Comparison of ENCODE assay signal across 10 cellular contexts in the genomic region with DNA sequence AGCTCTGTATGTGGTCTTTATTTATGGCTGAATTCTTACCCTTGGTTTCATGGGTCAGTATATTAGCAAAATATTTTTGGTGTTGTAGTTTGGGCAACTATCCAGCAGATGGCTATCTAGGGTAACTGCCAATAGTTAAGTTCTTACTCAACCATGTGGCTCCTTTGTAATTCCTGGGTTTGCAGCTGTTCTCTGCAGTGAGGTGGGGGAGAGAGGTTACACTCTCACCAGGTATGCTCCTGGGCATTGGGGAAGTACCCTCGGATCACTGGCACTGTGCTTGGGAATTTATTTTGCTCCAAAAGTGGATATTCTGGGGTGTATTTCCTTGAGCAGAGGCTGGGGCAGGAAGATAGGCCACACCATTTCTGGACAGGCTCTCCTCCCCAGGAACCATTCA.
A peak's percentile ranks its signal among the peaks of the same experiment; 100 is the strongest.
DNase-seq lines count a peak whose midpoint lies in the region; ATAC-seq, FAIRE-seq and TF ChIP-seq lines count a peak whose summit lies in the region.
"Had no signal": no experiment of that assay in that cellular context is flagged by ENCODE, and none has a peak within 500 bp of the region (broad histone marks: within the 10 kb centered on the region; RNA-seq: fewer than 3 reads in every experiment).

No MANE protein-coding gene starts in this region.

- H3K27me3 ChIP-seq in BE2C, result no peaks in the 10 kb centered on the region
- no peaks in the 10 kb centered on the region for H3K27me3 ChIP-seq in HCT116 (ENCODE audit: insufficient read depth, low read length)
- H3K27me3 ChIP-seq in OCI-LY3 (ENCODE audit: low read depth, low read length), result no peaks in the 10 kb centered on the region
- H3K27me3 ChIP-seq in endothelial cell of umbilical vein (ENCODE audit: control insufficient read depth in 2 of 2, insufficient read depth in 2 of 2, low read length in 2 of 2), result no peaks in the 10 kb centered on the region

- H3K4me3 ChIP-seq in BE2C (ENCODE audit: low read depth, low read length) (no peak overlapping the region), HCT116 (replicated peaks in 1 of 2; ENCODE audit: low read depth in 1 of 2, low read length in 2 of 2) (no peak overlapping the region), OCI-LY3 (ENCODE audit: low read length) (no peak overlapping the region), endothelial cell of umbilical vein (replicated peaks in 1 of 3; ENCODE audit: insufficient read depth in 1 of 3, low read depth in 1 of 3, low read length in 3 of 3) (no peak overlapping the region)

- no peaks in the 10 kb centered on the region for H3K9me2 ChIP-seq in HCT116 (ENCODE audit: insufficient read depth)

- H3K4me2 ChIP-seq in HCT116 (ENCODE audit: low read length) (no peak overlapping the region), OCI-LY3 (ENCODE audit: low read length) (no peak overlapping the region), endothelial cell of umbilical vein (ENCODE audit: insufficient read depth, low read length) (no peak overlapping the region)

- no peak overlapping the region for H3K27ac Mint-ChIP-seq in activated CD8-positive, alpha-beta memory T cell treated with anti-CD3 and anti-CD28 coated beads, Interleukin-2, amount 10 ng/mL, durations not matched to agents 7 days and 5 days
- H3K27ac Mint-ChIP-seq: CD8-positive, alpha-beta T cell had no signal

- H3K36me3 Mint-ChIP-seq in activated CD8-positive, alpha-beta memory T cell treated with anti-CD3 and anti-CD28 coated beads, Interleukin-2, amount 10 ng/mL, durations not matched to agents 7 days and 5 days, result no peaks in the 10 kb centered on the region
- H3K36me3 Mint-ChIP-seq: CD8-positive, alpha-beta T cell had no signal

- TF ChIP-seq POLR2A in HCT116 (IDR thresholded peaks at IDR 0.05; ENCODE audit: borderline replicate concordance, extremely low read depth, insufficient read depth, insufficient read length) (no peak), endothelial cell of umbilical vein (IDR thresholded peaks at IDR 0.05; ENCODE audit: low read depth, low read length) (no peak)

- no TSS peak for BruUV-seq in HCT116 (replicated peaks; lab: Mats Ljungman, UMichigan)
- no TSS peak for BruUV-seq in endothelial cell of umbilical vein (replicated peaks; lab: Mats Ljungman, UMichigan)

- no peaks in the 10 kb centered on the region for H4K20me1 ChIP-seq in HCT116 (ENCODE audit: insufficient read depth)
- no peaks in the 10 kb centered on the region for H4K20me1 ChIP-seq in OCI-LY3 (ENCODE audit: insufficient read depth, low read length)
- no peaks in the 10 kb centered on the region for H4K20me1 ChIP-seq in endothelial cell of umbilical vein (replicated peaks; ENCODE audit: control insufficient read depth, extremely low read depth, insufficient read depth, low read length)

- intact Hi-C loops in HCT116 (cut with micrococcal nuclease) (no loop called here), endothelial cell of umbilical vein (cut with micrococcal nuclease) (no loop called here)

- no peak for FAIRE-seq in endothelial cell of umbilical vein (lab: Jason Lieb, UNC)

- dilution Hi-C loops in endothelial cell of umbilical vein (cut with MboI; ENCODE audit: extremely low pct_ligation_motif_present, low sequenced_read_pairs), result no loop called here

- H3K9me1 ChIP-seq in endothelial cell of umbilical vein (replicated peaks; ENCODE audit: control insufficient read depth, extremely low read depth, insufficient read depth, low read length), result no peaks in the 10 kb centered on the region

- no peak overlapping the region for H3K4me3 Mint-ChIP-seq in activated CD8-positive, alpha-beta memory T cell treated with anti-CD3 and anti-CD28 coated beads, Interleukin-2, amount 10 ng/mL, durations not matched to agents 7 days and 5 days
- H3K4me3 Mint-ChIP-seq: CD8-positive, alpha-beta T cell had no signal

- H3K27ac ChIP-seq in HCT116 (ENCODE audit: low read depth, low read length), result no peak overlapping the region
- H3K27ac ChIP-seq in OCI-LY3 (ENCODE audit: low read length), result no peak overlapping the region
- no peak overlapping the region for H3K27ac ChIP-seq in endothelial cell of umbilical vein (ENCODE audit: insufficient read depth, low read depth, low read length)

- ATAC-seq in HCT116 (no peak), HG03460 (IDR thresholded peaks at IDR 0.05; ENCODE audit: unreplicated experiment) (no peak)
- ATAC-seq in activated CD8-positive, alpha-beta memory T cell treated with anti-CD3 and anti-CD28 coated beads, Interleukin-2, amount 10 ng/mL, durations not matched to agents 7 days and 5 days, result no peak
- ATAC-seq: CD8-positive, alpha-beta T cell had no signal

- H3K36me3 ChIP-seq in BE2C, result no peaks in the 10 kb centered on the region
- H3K36me3 ChIP-seq in HCT116 (ENCODE audit: control insufficient read depth in 1 of 2, insufficient read depth in 2 of 2, low read length in 2 of 2), result no peaks in the 10 kb centered on the region
- H3K36me3 ChIP-seq in OCI-LY3 (replicated peaks; ENCODE audit: low read depth, low read length), result no peaks in the 10 kb centered on the region
- no peaks in the 10 kb centered on the region for H3K36me3 ChIP-seq in endothelial cell of umbilical vein (ENCODE audit: control insufficient read depth in 2 of 2, extremely low read depth in 1 of 2, insufficient read depth in 2 of 2, low read length in 2 of 2)

- H3K79me2 ChIP-seq in HCT116 (ENCODE audit: insufficient read depth, low read length) (no peaks in the 10 kb centered on the region), OCI-LY3 (ENCODE audit: low read length) (no peaks in the 10 kb centered on the region), endothelial cell of umbilical vein (ENCODE audit: control insufficient read depth, insufficient read depth, low read length) (no peaks in the 10 kb centered on the region)

- H3K27me3 Mint-ChIP-seq in activated CD8-positive, alpha-beta memory T cell treated with anti-CD3 and anti-CD28 coated beads, Interleukin-2, amount 10 ng/mL, durations not matched to agents 7 days and 5 days, result no peaks in the 10 kb centered on the region

- DNase-seq in BE2C (peak; percentile 18), HCT116 (ENCODE audit: low read depth, low spot score) (peak; percentile 0), endothelial cell of umbilical vein (ENCODE audit: low read depth, low spot score) (peak; percentile 6), DMS153 treated with DMSO at 0.1 percent for 48 hours (lab: John Stamatoyannopoulos, UW; ENCODE audit: unreplicated experiment) (no peak), HuH-7 (ENCODE audit: low spot score) (no peak)
- no peak for DNase-seq in activated CD8-positive, alpha-beta memory T cell treated with anti-CD3 and anti-CD28 coated beads, Interleukin-2, amount 10 ng/mL, durations not matched to agents 7 days and 5 days
- DNase-seq: CD8-positive, alpha-beta T cell; mesenchymal stem cell had no signal

- no peak overlapping the region for H2AFZ ChIP-seq in HCT116 (ENCODE audit: low read depth, low read length, poor library complexity, severe bottlenecking)
- peak overlapping the region; percentile 86; the same call in 1 of the 2 replicates for H2AFZ ChIP-seq in OCI-LY3 (ENCODE audit: low read depth, low read length)
- no peak overlapping the region for H2AFZ ChIP-seq in endothelial cell of umbilical vein (ENCODE audit: low read depth, low read length)

- no peaks in the 10 kb centered on the region for H3K4me1 ChIP-seq in BE2C
- H3K4me1 ChIP-seq in HCT116 (ENCODE audit: control insufficient read depth in 1 of 2, insufficient read depth in 2 of 2, low read length in 2 of 2), result no peaks in the 10 kb centered on the region
- peaks cover 3% of the 10 kb centered on the region; the same call in 1 of the 2 replicates for H3K4me1 ChIP-seq in OCI-LY3 (ENCODE audit: low read length)
- H3K4me1 ChIP-seq in endothelial cell of umbilical vein (ENCODE audit: control insufficient read depth, extremely low read depth, insufficient read depth, low read length), result no peaks in the 10 kb centered on the region

- POLR2A ChIA-PET in HCT116 (lab: Charles Lee) (no interaction called here), endothelial cell of umbilical vein (lab: Charles Lee) (no interaction called here)

- H3K9me3 Mint-ChIP-seq in activated CD8-positive, alpha-beta memory T cell treated with anti-CD3 and anti-CD28 coated beads, Interleukin-2, amount 10 ng/mL, durations not matched to agents 7 days and 5 days (ENCODE audit: low read depth), result peaks cover 3% of the 10 kb centered on the region

- CTCF ChIA-PET in HCT116 (lab: Charles Lee), result no interaction called here
- CTCF ChIA-PET in endothelial cell of umbilical vein (lab: Charles Lee), result no interaction called here
- CTCF ChIA-PET in activated CD8-positive, alpha-beta memory T cell treated with anti-CD3 and anti-CD28 coated beads, Interleukin-2, amount 10 ng/mL, durations not matched to agents 7 days and 5 days (lab: Charles Lee), result no interaction called here

- H3K9me3 ChIP-seq in BE2C (no peaks in the 10 kb centered on the region), HCT116 (ENCODE audit: control insufficient read depth in 1 of 2, insufficient read depth in 1 of 2, low read depth in 1 of 2, low read length in 2 of 2) (peaks cover 18 to 36% of the 10 kb centered on the region in 2 experiments; a peak in 3 of 4 replicates), OCI-LY3 (ENCODE audit: insufficient read depth, low read length) (no peaks in the 10 kb centered on the region), endothelial cell of umbilical vein (replicated peaks; ENCODE audit: control insufficient read depth, insufficient read depth, low read length) (no peaks in the 10 kb centered on the region)

- RAD21 ChIA-PET in HCT116 (lab: Charles Lee; ENCODE audit: low non-redundant PET in 1 of 2, low total read pairs in 2 of 2, uncharacterized antibody in 2 of 2, unreplicated experiment in 2 of 2), result no interaction called here

- peak; percentile 59 for TF ChIP-seq CTCF in BE2C (IDR thresholded peaks at IDR 0.05; ENCODE audit: low read depth, low read length)
- peak in 1 of 3 experiments; percentile 26; a peak in 1 of 6 replicates for TF ChIP-seq CTCF in HCT116 (IDR thresholded peaks at IDR 0.05 in 2 of 3, conservative IDR thresholded peaks at IDR 0.05 in 1 of 3; ENCODE audit: borderline replicate concordance in 1 of 3, insufficient read depth in 1 of 3, low read depth in 2 of 3, low read length in 2 of 3)
- peak; percentile 41 for TF ChIP-seq CTCF in OCI-LY3 (IDR thresholded peaks at IDR 0.05; ENCODE audit: low read depth, low read length)
- peak; percentile 8 to 20 for TF ChIP-seq CTCF in endothelial cell of umbilical vein (IDR thresholded peaks at IDR 0.05; ENCODE audit: extremely low read depth in 1 of 2, insufficient read depth in 1 of 2, low read depth in 1 of 2, low read length in 2 of 2)

- no peak overlapping the region for H3K9ac ChIP-seq in HCT116 (ENCODE audit: low read length)
- H3K9ac ChIP-seq in OCI-LY3 (ENCODE audit: low read length), result no peak overlapping the region
- H3K9ac ChIP-seq in endothelial cell of umbilical vein (replicated peaks; ENCODE audit: extremely low read depth, insufficient read depth, low read length), result no peak overlapping the region

- H3K4me1 Mint-ChIP-seq in activated CD8-positive, alpha-beta memory T cell treated with anti-CD3 and anti-CD28 coated beads, Interleukin-2, amount 10 ng/mL, durations not matched to agents 7 days and 5 days, result no peaks in the 10 kb centered on the region

- TF ChIP-seq RAD21 in HCT116 (IDR thresholded peaks at IDR 0.05; ENCODE audit: low read depth), result no peak

TF ChIP-seq in HCT116, 20 proteins besides CTCF, POLR2A, EP300 and RAD21 (continues in another document):
- no peak for TF ChIP-seq SRF (IDR thresholded peaks at IDR 0.05; ENCODE audit: low read depth)

TF ChIP-seq in endothelial cell of umbilical vein, 7 proteins besides CTCF, POLR2A, EP300 and RAD21 (continues in another document):
- no peak for TF ChIP-seq POLR2AphosphoS5 (IDR thresholded peaks at IDR 0.05; ENCODE audit: insufficient read depth, low read depth, low read length)

Comparison
In these comparisons a context has a peak if more than half of its experiments do, and no peak if none do; other contexts are left out.
1. DNase-seq: peak in BE2C (single experiment), HCT116 (single experiment) and endothelial cell of umbilical vein (single experiment); none in activated CD8-positive, alpha-beta memory T cell treated with anti-CD3 and anti-CD28 coated beads, Interleukin-2, amount 10 ng/mL, durations not matched to agents 7 days and 5 days (single experiment), DMS153 treated with DMSO at 0.1 percent for 48 hours (single experiment) and HuH-7 (single experiment).